In genomic region chr19:45753548-45753947, GRCh38 we compare ENCODE assay signal across 24 cellular contexts. TPM values are rescaled to one million over a fixed set of nuclear protein-coding genes. Genes with fewer than 3 reads are reported as not detected.
A peak's percentile ranks its signal among the peaks of the same experiment; 100 is the strongest.
DNase-seq lines count a peak whose midpoint lies in the region; ATAC-seq and TF ChIP-seq lines count a peak whose summit lies in the region.
"Had no signal": no experiment of that assay in that cellular context is flagged by ENCODE, and none has a peak within 500 bp of the region (broad histone marks: within the 10 kb centered on the region; RNA-seq: fewer than 3 reads in every experiment).

No MANE protein-coding gene starts in this region.

- no peak overlapping the region for H3K4me3 Mint-ChIP-seq in neural progenitor cell
- H3K4me3 Mint-ChIP-seq: memory B cell had no signal

- H3K9me3 Mint-ChIP-seq in neural progenitor cell, result no peaks in the 10 kb centered on the region
- H3K9me3 Mint-ChIP-seq: memory B cell had no signal

- H3K79me2 ChIP-seq in neural progenitor cell (ENCODE audit: low read depth), result no peaks in the 10 kb centered on the region

- no peaks in the 10 kb centered on the region for H3K9me3 ChIP-seq in neural progenitor cell (ENCODE audit: low read depth)
- H3K9me3 ChIP-seq: BE2C, heart right ventricle, thoracic aorta had no signal

- no peaks in the 10 kb centered on the region for H3F3A ChIP-seq in neural progenitor cell (ENCODE audit: low read depth)

- peaks cover 9% of the 10 kb centered on the region for H3K27me3 Mint-ChIP-seq in neural progenitor cell (ENCODE audit: insufficient read depth, low read depth)

- ATAC-seq in GM18873 (IDR thresholded peaks at IDR 0.05; ENCODE audit: low FRiP score, unreplicated experiment) (no peak), HG03565 (IDR thresholded peaks at IDR 0.05; ENCODE audit: unreplicated experiment) (no peak)

- H3K9ac ChIP-seq in neural progenitor cell, result no peak overlapping the region

- H3K36me3 ChIP-seq in brain microvascular endothelial cell (replicated peaks), result no peaks in the 10 kb centered on the region
- H3K36me3 ChIP-seq in neural progenitor cell, result no peaks in the 10 kb centered on the region
- H3K36me3 ChIP-seq: BE2C, heart right ventricle, thoracic aorta had no signal

- H3K4me3 ChIP-seq in brain microvascular endothelial cell (ENCODE audit: low read depth, low read length) (no peak overlapping the region), neural progenitor cell (no peak overlapping the region)
- H3K4me3 ChIP-seq: heart right ventricle, thoracic aorta had no signal

- no peaks in the 10 kb centered on the region for H3K4me1 ChIP-seq in neural progenitor cell
- H3K4me1 ChIP-seq: BE2C, heart right ventricle had no signal

- H3K27me3 ChIP-seq in brain microvascular endothelial cell (replicated peaks) (no peaks in the 10 kb centered on the region), neural progenitor cell (no peaks in the 10 kb centered on the region)
- H3K27me3 ChIP-seq: BE2C, heart right ventricle had no signal

- H4K20me1 ChIP-seq in neural progenitor cell (ENCODE audit: low read depth), result no peaks in the 10 kb centered on the region

- no peak overlapping the region for H3K4me2 ChIP-seq in neural progenitor cell

- H3K27ac ChIP-seq in brain microvascular endothelial cell (no peak overlapping the region), neural progenitor cell (no peak overlapping the region)
- H3K27ac ChIP-seq: heart right ventricle, thoracic aorta had no signal

- peak; percentile 54 for DNase-seq in HT-29 (ENCODE audit: low spot score)
- no peak for DNase-seq in brain microvascular endothelial cell
- peak; percentile 63 for DNase-seq in neural progenitor cell (ENCODE audit: low spot score)
- no peak for DNase-seq in COLO829 (ENCODE audit: low spot score)
- DNase-seq: activated CD4-positive, alpha-beta T cell treated with anti-CD3 and anti-CD28 coated beads for 4 hours; activated effector memory CD4-positive, alpha-beta T cell treated with anti-CD3 and anti-CD28 coated beads, Interleukin-2, amount 50 U/mL, for 16 hours; anterior cingulate cortex; BE2C; effector memory CD4-positive, alpha-beta T cell; GF-D8; HCEC 1CT; heart right ventricle; Kasumi-1; kidney; NCI-H1417 treated with DMSO at 0.1 percent for 48 hours; NCI-H2171 treated with DMSO at 0.1 percent for 48 hours; NCI-H748 treated with DMSO at 0.1 percent for 48 hours had no signal

- H2AFZ ChIP-seq in neural progenitor cell (replicated peaks), result peak overlapping the region; percentile 86

- in situ Hi-C loops in brain microvascular endothelial cell (cut with HindIII; ENCODE audit: low pct_ligation_motif_present, low sequenced_read_pairs), result no loop called here

- H3K27ac Mint-ChIP-seq in neural progenitor cell, result no peak overlapping the region
- H3K27ac Mint-ChIP-seq: memory B cell had no signal

- no peaks in the 10 kb centered on the region for H3K36me3 Mint-ChIP-seq in neural progenitor cell
- H3K36me3 Mint-ChIP-seq: memory B cell had no signal

- TF ChIP-seq CTCF in GM12873 (IDR thresholded peaks at IDR 0.05; ENCODE audit: insufficient read depth, low read depth, low read length, missing control alignments) (peak; percentile 10), brain microvascular endothelial cell (IDR thresholded peaks at IDR 0.05; ENCODE audit: low read depth, low read length, missing control alignments) (peak; percentile 29), neural progenitor cell (IDR thresholded peaks at IDR 0.05) (peak; percentile 40)

- H3K4me1 Mint-ChIP-seq in neural progenitor cell, result peaks cover 5% of the 10 kb centered on the region
- H3K4me1 Mint-ChIP-seq: memory B cell had no signal

RNA-seq across cellular contexts. Expression of gene SIX5, which starts 15.5 kb away (rescaled TPM):
- total RNA-seq in HT-29 (2014; rRNA removed; shearing (Covaris generic)), result 26.8 and 28.6 TPM in 2 replicates
- total RNA-seq in neural progenitor cell (ENCODE audit: low replicate concordance), result 8.1 and 50.8 TPM in 2 replicates

RNA-seq across cellular contexts. Expression of gene MEIOSIN, which starts 20.3 kb away (rescaled TPM):
- total RNA-seq in HT-29 (2014; rRNA removed; shearing (Covaris generic)), result not detected in 2 replicates
- total RNA-seq in neural progenitor cell (ENCODE audit: low replicate concordance), result 0.06 TPM in 1 of 2 replicates, not detected in the other
- total RNA-seq: fibroblast of lung, heart right ventricle, kidney, pulmonary artery endothelial cell, thoracic aorta had no signal

RNA-seq across cellular contexts. Expression of gene FBXO46, which starts 22.9 kb away (rescaled TPM):
- total RNA-seq in HT-29 (2014; rRNA removed; shearing (Covaris generic)), result 44.4 and 57.6 TPM in 2 replicates
- 7.5 and 21.3 TPM in 2 replicates for total RNA-seq in neural progenitor cell (ENCODE audit: low replicate concordance)

RNA-seq across cellular contexts. Expression of gene DMPK, which starts 28.7 kb away (rescaled TPM):
- total RNA-seq in HT-29 (2014; rRNA removed; shearing (Covaris generic)), result 31.1 and 45.7 TPM in 2 replicates
- total RNA-seq in neural progenitor cell (ENCODE audit: low replicate concordance), result 5.5 and 33.2 TPM in 2 replicates

RNA-seq across cellular contexts. Expression of gene DMWD, which starts 39.1 kb away (rescaled TPM):
- 102 and 108 TPM in 2 replicates for total RNA-seq in HT-29 (2014; rRNA removed; shearing (Covaris generic))
- 22.8 and 50.3 TPM in 2 replicates for total RNA-seq in neural progenitor cell (ENCODE audit: low replicate concordance)

Comparison
In these comparisons a context has a peak if more than half of its experiments do, and no peak if none do; other contexts are left out.
1. DNase-seq: peak in HT-29 (single experiment) and neural progenitor cell (single experiment); none in brain microvascular endothelial cell (single experiment) and COLO829 (single experiment).
2. Peak in every context shown above with its lines, with median percentiles within 50 percentile points of each other: CTCF ChIP-seq.